In genomic region chr6:55377150-55377549, GRCh38 we compare ENCODE assay signal across 9 cellular contexts. TPM values are rescaled to one million over a fixed set of nuclear protein-coding genes. Genes with fewer than 3 reads are reported as not detected.
"Had no signal": no experiment of that assay in that cellular context is flagged by ENCODE, and none has a peak within 500 bp of the region (broad histone marks: within the 10 kb centered on the region; RNA-seq: fewer than 3 reads in every experiment).

No MANE protein-coding gene starts in this region.

- DNase-seq: GM23248, GOT3, H7, H9, HCEC 1CT, HFFc6 had no signal

- H3K9me3 Mint-ChIP-seq: GM23338, H9 had no signal

- H3K4me1 Mint-ChIP-seq: GM23338, H9 had no signal

- H3K27ac Mint-ChIP-seq: GM23338, H9, HFFc6 had no signal

- H3K4me3 Mint-ChIP-seq: GM23338, H9, HFFc6 had no signal

RNA-seq across cellular contexts. Expression of gene GFRAL, which starts 49.9 kb away (rescaled TPM):
- total RNA-seq: GM23248, GM23338, H1, H4, H7, H9, HFFc6 had no signal
